8 cellular contexts compared by ENCODE assay signal in genomic region chrX:48972214-48973164, GRCh38. TPM values are rescaled to one million over a fixed set of nuclear protein-coding genes. Genes with fewer than 3 reads are reported as not detected.
DNase-seq lines count a peak whose midpoint lies in the region; ATAC-seq and TF ChIP-seq lines count a peak whose summit lies in the region.

No MANE protein-coding gene starts in this region.

- no peaks in the 10 kb centered on the region for H3K27me3 Mint-ChIP-seq in activated CD8-positive, alpha-beta T cell treated with anti-CD3 and anti-CD28 coated beads, Interleukin-2, amount 10 ng/mL, durations not matched to agents 7 days and 5 days (ENCODE audit: low read depth)
- no peaks in the 10 kb centered on the region for H3K27me3 Mint-ChIP-seq in nephron (ENCODE audit: low read depth)

- peak; percentile 2 for DNase-seq in NCI-H510A treated with DMSO at 0.1 percent for 48 hours (lab: John Stamatoyannopoulos, UW)
- no peak for DNase-seq in NCI-H510A (lab: John Stamatoyannopoulos, UW)
- peak; percentile 41 for DNase-seq in NCI-H1105 treated with DMSO at 0.1 percent for 48 hours (lab: John Stamatoyannopoulos, UW)
- peak; percentile 37 for DNase-seq in activated CD8-positive, alpha-beta T cell treated with anti-CD3 and anti-CD28 coated beads, Interleukin-2, amount 10 ng/mL, durations not matched to agents 7 days and 5 days
- DNase-seq in fibroblast of mammary gland (ENCODE audit: low read depth), result peak; percentile 52
- no peak for DNase-seq in central memory CD4-positive, alpha-beta T cell

- CTCF ChIA-PET in activated CD8-positive, alpha-beta T cell treated with anti-CD3 and anti-CD28 coated beads, Interleukin-2, amount 10 ng/mL, durations not matched to agents 7 days and 5 days (lab: Charles Lee), result interaction anchor here (1.0 to 2.3 kb wide), 5 partner anchors 11 to 71 kb away, joined by 3 to 7 read pairs (median 4); partner anchors contain the start of gene TFE3

- POLR2A ChIA-PET in activated CD8-positive, alpha-beta T cell treated with anti-CD3 and anti-CD28 coated beads, Interleukin-2, amount 10 ng/mL, durations not matched to agents 7 days and 5 days (lab: Charles Lee), result interaction anchor here (0.6 to 1.7 kb wide), 2 partner anchors 14 to 43 kb away, joined by 3 to 4 read pairs; no protein-coding TSS in a partner anchor

- H3K36me3 Mint-ChIP-seq in activated CD8-positive, alpha-beta T cell treated with anti-CD3 and anti-CD28 coated beads, Interleukin-2, amount 10 ng/mL, durations not matched to agents 7 days and 5 days (ENCODE audit: low read depth), result peaks cover 24% of the 10 kb centered on the region
- H3K36me3 Mint-ChIP-seq in nephron (ENCODE audit: low read depth), result peaks cover 14% of the 10 kb centered on the region

- peak; percentile 58 for TF ChIP-seq CTCF in fibroblast of mammary gland (conservative IDR thresholded peaks at IDR 0.05; ENCODE audit: control insufficient read depth, insufficient read depth, low read depth, low read length)
- peak; percentile 30 to 45 (median 33) for TF ChIP-seq CTCF in nephron (IDR thresholded peaks at IDR 0.05; ENCODE audit: unreplicated experiment in 3 of 3)

- ATAC-seq in activated CD8-positive, alpha-beta T cell treated with anti-CD3 and anti-CD28 coated beads, Interleukin-2, amount 10 ng/mL, durations not matched to agents 7 days and 5 days, result no peak
- no peak for ATAC-seq in HG02840 (IDR thresholded peaks at IDR 0.05; ENCODE audit: low FRiP score, unreplicated experiment)

- H3K4me3 Mint-ChIP-seq in activated CD8-positive, alpha-beta T cell treated with anti-CD3 and anti-CD28 coated beads, Interleukin-2, amount 10 ng/mL, durations not matched to agents 7 days and 5 days, result no peak overlapping the region
- peak overlapping the region; percentile 68 to 83 (median 78) for H3K4me3 Mint-ChIP-seq in nephron

- H3K4me1 Mint-ChIP-seq in activated CD8-positive, alpha-beta T cell treated with anti-CD3 and anti-CD28 coated beads, Interleukin-2, amount 10 ng/mL, durations not matched to agents 7 days and 5 days (ENCODE audit: low read depth), result peaks cover 30% of the 10 kb centered on the region
- peaks cover 6% of the 10 kb centered on the region for H3K4me1 Mint-ChIP-seq in nephron

- peak overlapping the region; percentile 38 for H3K4me3 ChIP-seq in fibroblast of mammary gland (ENCODE audit: control insufficient read depth, low read depth, low read length)

- H3K27ac Mint-ChIP-seq in activated CD8-positive, alpha-beta T cell treated with anti-CD3 and anti-CD28 coated beads, Interleukin-2, amount 10 ng/mL, durations not matched to agents 7 days and 5 days, result peak overlapping the region; percentile 32
- H3K27ac Mint-ChIP-seq in nephron, result peak overlapping the region in 1 of 3 experiments; percentile 35

- H3K9me3 Mint-ChIP-seq in activated CD8-positive, alpha-beta T cell treated with anti-CD3 and anti-CD28 coated beads, Interleukin-2, amount 10 ng/mL, durations not matched to agents 7 days and 5 days (ENCODE audit: insufficient read depth), result no peaks in the 10 kb centered on the region
- H3K9me3 Mint-ChIP-seq in nephron, result peaks cover 17% of the 10 kb centered on the region

RNA-seq across cellular contexts. Expression of gene KCND1, which starts 0.8 kb away (rescaled TPM):
- 1 to 10 TPM; 3.5 to 4.6 TPM for total RNA-seq in activated CD8-positive, alpha-beta T cell treated with anti-CD3 and anti-CD28 coated beads, Interleukin-2, amount 10 ng/mL, durations not matched to agents 7 days and 5 days

RNA-seq across cellular contexts. Expression of gene OTUD5, which starts 15.1 kb away (rescaled TPM):
- 10 to 100 TPM; 40.0 to 41.7 TPM for total RNA-seq in activated CD8-positive, alpha-beta T cell treated with anti-CD3 and anti-CD28 coated beads, Interleukin-2, amount 10 ng/mL, durations not matched to agents 7 days and 5 days

RNA-seq across cellular contexts. Expression of gene GRIPAP1, which starts 29.6 kb away (rescaled TPM):
- 10 to 100 TPM; 81.8 to 82.7 TPM for total RNA-seq in activated CD8-positive, alpha-beta T cell treated with anti-CD3 and anti-CD28 coated beads, Interleukin-2, amount 10 ng/mL, durations not matched to agents 7 days and 5 days

RNA-seq across cellular contexts. Expression of gene PIM2, which starts 53.7 kb away (rescaled TPM):
- 10 to 100 TPM; 51.3 to 53.6 TPM for total RNA-seq in activated CD8-positive, alpha-beta T cell treated with anti-CD3 and anti-CD28 coated beads, Interleukin-2, amount 10 ng/mL, durations not matched to agents 7 days and 5 days

Comparison
In these comparisons a context has a peak if more than half of its experiments do, and no peak if none do; other contexts are left out.
1. DNase-seq: peak in NCI-H510A treated with DMSO at 0.1 percent for 48 hours (single experiment), NCI-H1105 treated with DMSO at 0.1 percent for 48 hours (single experiment), activated CD8-positive, alpha-beta T cell treated with anti-CD3 and anti-CD28 coated beads, Interleukin-2, amount 10 ng/mL, durations not matched to agents 7 days and 5 days (single experiment) and fibroblast of mammary gland (single experiment); none in NCI-H510A (single experiment) and central memory CD4-positive, alpha-beta T cell (single experiment).